In the genomic region with DNA sequence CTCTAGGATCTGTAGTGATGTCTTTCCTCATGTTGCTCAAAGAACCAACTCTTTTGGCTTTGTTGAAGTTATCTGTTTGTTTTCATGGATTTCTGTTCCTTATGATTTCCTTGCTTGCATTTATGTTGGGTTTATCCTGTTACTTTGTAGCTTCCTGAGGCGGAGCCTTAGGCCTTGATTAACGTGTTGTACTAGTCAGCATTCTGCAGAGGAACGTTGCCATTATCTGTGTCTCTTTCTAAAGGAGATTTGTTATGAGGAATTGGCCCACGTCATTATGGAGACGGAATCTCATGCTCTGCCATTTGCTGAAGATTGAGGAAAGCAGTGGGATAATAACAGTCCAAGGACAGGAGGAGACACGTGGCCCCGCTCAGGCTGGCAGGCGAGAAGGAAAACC, we compare ENCODE assay signal across 18 cellular contexts. TPM values are rescaled to one million over a fixed set of nuclear protein-coding genes. Genes with fewer than 3 reads are reported as not detected.
DNase-seq lines count a peak whose midpoint lies in the region; ATAC-seq and TF ChIP-seq lines count a peak whose summit lies in the region.
"Had no signal": no experiment of that assay in that cellular context is flagged by ENCODE, and none has a peak within 500 bp of the region (broad histone marks: within the 10 kb centered on the region; RNA-seq: fewer than 3 reads in every experiment).

No MANE protein-coding gene starts in this region.

- H3K9ac ChIP-seq in IMR-90 (ENCODE audit: low read depth, low read length) = no peak overlapping the region
- H3K9ac ChIP-seq in Karpas-422 (ENCODE audit: low read length) = no peak overlapping the region

- no peak overlapping the region for H3K14ac ChIP-seq in IMR-90 (replicated peaks; ENCODE audit: low read depth, low read length)

- DNase-seq in CD8-positive, alpha-beta T cell = no peak
- DNase-seq in IMR-90 = no peak
- DNase-seq in effector memory CD8-positive, alpha-beta T cell = no peak
- DNase-seq in mesothelial cell of epicardium (ENCODE audit: low spot score in 2 of 2, unreplicated experiment in 2 of 2) = no peak
- no peak for DNase-seq in Karpas-422
- no peak for DNase-seq in T-helper 2 cell
- DNase-seq: DMS79 treated with DMSO at 0.1 percent for 48 hours, MV-4-11, NCI-H1417, NCI-H187 treated with DMSO at 0.1 percent for 48 hours, NCI-H446 treated with DMSO at 0.1 percent for 48 hours, PC-3, SW 1271 had no signal

- H3K4me3 Mint-ChIP-seq in CD8-positive, alpha-beta T cell = no peak overlapping the region
- H3K4me3 Mint-ChIP-seq in effector memory CD8-positive, alpha-beta T cell = no peak overlapping the region
- no peak overlapping the region for H3K4me3 Mint-ChIP-seq in mesothelial cell of epicardium

- TF ChIP-seq RAD21 in IMR-90 (IDR thresholded peaks at IDR 0.05; ENCODE audit: low read length) = no peak

- no peak overlapping the region for H4K8ac ChIP-seq in IMR-90 (ENCODE audit: low read depth in 2 of 2, low read length in 2 of 2)

- H2AK9ac ChIP-seq in IMR-90 (replicated peaks; ENCODE audit: low read depth, low read length, poor library complexity) = no peak overlapping the region

- TF ChIP-seq POLR2A in IMR-90 (IDR thresholded peaks at IDR 0.05; ENCODE audit: low read depth, low read length) = no peak

- H3K9me1 ChIP-seq in IMR-90 (ENCODE audit: insufficient read depth, low read length) = no peaks in the 10 kb centered on the region

- H2AK5ac ChIP-seq in IMR-90 (ENCODE audit: low read depth, low read length) = no peak overlapping the region

- 80% methylated on average over 1 of the region's 8 CpGs; no CpG with 5 or more reads in 1 of the 2 experiments for WGBS in IMR-90 (ENCODE audit: extremely low coverage in 2 of 2, insufficient read length in 1 of 2), 2 experiments

- H3K27me3 Mint-ChIP-seq in CD8-positive, alpha-beta T cell (ENCODE audit: low read depth) = no peaks in the 10 kb centered on the region
- H3K27me3 Mint-ChIP-seq in effector memory CD8-positive, alpha-beta T cell = no peaks in the 10 kb centered on the region
- no peaks in the 10 kb centered on the region for H3K27me3 Mint-ChIP-seq in mesothelial cell of epicardium (ENCODE audit: low read depth)

- H2AFZ ChIP-seq in IMR-90 (replicated peaks; ENCODE audit: low read length, poor library complexity) = no peak overlapping the region
- no peak overlapping the region for H2AFZ ChIP-seq in Karpas-422 (ENCODE audit: low read length)

- ATAC-seq in CD8-positive, alpha-beta T cell = no peak
- ATAC-seq in IMR-90 (ENCODE audit: low read depth) (no peak), HG02870 (IDR thresholded peaks at IDR 0.05; ENCODE audit: unreplicated experiment) (no peak), GM18502 (IDR thresholded peaks at IDR 0.05; ENCODE audit: poor library complexity, unreplicated experiment) (no peak)
- no peak for ATAC-seq in effector memory CD8-positive, alpha-beta T cell (replicated peaks)
- ATAC-seq: HCT116, PC-3 had no signal

- POLR2A ChIA-PET in CD8-positive, alpha-beta T cell (lab: Charles Lee) = interaction anchor here (1.2 kb wide), 1 partner anchor 15 kb away, joined by 3 read pairs; no protein-coding TSS in a partner anchor
- POLR2A ChIA-PET in IMR-90 (lab: Charles Lee; ENCODE audit: unreplicated experiment) = no interaction called here

- H3K27ac ChIP-seq in CD8-positive, alpha-beta T cell (ENCODE audit: low read depth, low read length) = no peak overlapping the region
- H3K27ac ChIP-seq in IMR-90 (ENCODE audit: insufficient read depth, low read length) (no peak overlapping the region), Karpas-422 (ENCODE audit: low read length) (no peak overlapping the region)
- H3K27ac ChIP-seq: SJSA1 had no signal

- no peaks in the 10 kb centered on the region for H3K9me3 ChIP-seq in CD8-positive, alpha-beta T cell (ENCODE audit: low read length)
- H3K9me3 ChIP-seq in IMR-90 (ENCODE audit: control insufficient read depth, insufficient read depth, low read length) = no peaks in the 10 kb centered on the region
- no peaks in the 10 kb centered on the region for H3K9me3 ChIP-seq in Karpas-422 (ENCODE audit: low read length)
- H3K9me3 ChIP-seq: SJSA1 had no signal

- H2BK120ac ChIP-seq in IMR-90 (ENCODE audit: low read depth, low read length) = no peak overlapping the region

- no peak overlapping the region for H2BK20ac ChIP-seq in IMR-90 (ENCODE audit: low read depth, low read length)

- no peak overlapping the region for H2BK5ac ChIP-seq in IMR-90 (ENCODE audit: low read depth, low read length, poor library complexity, severe bottlenecking)

- TF ChIP-seq CTCF in CD8-positive, alpha-beta T cell (IDR thresholded peaks at IDR 0.05) = no peak
- no peak for TF ChIP-seq CTCF in IMR-90 (conservative IDR thresholded peaks at IDR 0.05; ENCODE audit: low read depth, low read length)
- no peak for TF ChIP-seq CTCF in mesothelial cell of epicardium (IDR thresholded peaks at IDR 0.05; ENCODE audit: unreplicated experiment)

- no peak overlapping the region for H3K56ac ChIP-seq in IMR-90 (ENCODE audit: extremely low read depth, insufficient read depth, low read length)

- peaks cover 18% of the 10 kb centered on the region for H3K36me3 ChIP-seq in CD8-positive, alpha-beta T cell (ENCODE audit: insufficient read depth, low read length)
- H3K36me3 ChIP-seq in IMR-90 (ENCODE audit: control insufficient read depth, insufficient read depth, low read length) (peaks cover 43% of the 10 kb centered on the region), Karpas-422 (ENCODE audit: insufficient read depth, low read length) (0 out of 2 replicates have a peak, but pooled peaks cover 4% of the 10 kb centered on the region)

- in situ Hi-C loops in IMR-90 (cut with MboI; ENCODE audit: low sequenced_read_pairs) = no loop called here

- no peak overlapping the region for H4K91ac ChIP-seq in IMR-90 (ENCODE audit: insufficient read depth, low read depth, low read length)

- no peaks in the 10 kb centered on the region for H3K4me1 ChIP-seq in CD8-positive, alpha-beta T cell (ENCODE audit: insufficient read depth, low read length)
- no peaks in the 10 kb centered on the region for H3K4me1 ChIP-seq in IMR-90 (ENCODE audit: control insufficient read depth, insufficient read depth, low read length)
- H3K4me1 ChIP-seq in Karpas-422 (ENCODE audit: low read length) = no peaks in the 10 kb centered on the region

- no peak overlapping the region for H2BK15ac ChIP-seq in IMR-90 (ENCODE audit: low read depth, low read length)

- TSS peak; percentile 20 for BruUV-seq in IMR-90 (replicated peaks; lab: Mats Ljungman, UMichigan)

- intact Hi-C loops in CD8-positive, alpha-beta T cell (cut with DNase I, micrococcal nuclease) = no loop called here
- intact Hi-C loops in IMR-90 (cut with micrococcal nuclease) = no loop called here

- peaks cover 30 to 64% of the 10 kb centered on the region in 2 experiments for H3K79me1 ChIP-seq in IMR-90 (ENCODE audit: low read depth in 1 of 2, low read length in 2 of 2)

- H3K36me3 Mint-ChIP-seq in CD8-positive, alpha-beta T cell = peaks cover 52% of the 10 kb centered on the region
- H3K36me3 Mint-ChIP-seq in effector memory CD8-positive, alpha-beta T cell (ENCODE audit: insufficient read depth) = peaks cover 38% of the 10 kb centered on the region
- peaks cover 20% of the 10 kb centered on the region for H3K36me3 Mint-ChIP-seq in mesothelial cell of epicardium

- dilution Hi-C loops in IMR-90 (cut with HindIII; ENCODE audit: low sequenced_read_pairs, unreplicated experiment) = no loop called here

- no peak overlapping the region for H3K23ac ChIP-seq in IMR-90 (ENCODE audit: low read depth, low read length)

- no peak overlapping the region for H4K5ac ChIP-seq in IMR-90 (ENCODE audit: low read depth, low read length)

- H3K79me2 ChIP-seq in Karpas-422 (ENCODE audit: low read length) = peaks cover 29% of the 10 kb centered on the region

- H3K4me3 ChIP-seq in CD8-positive, alpha-beta T cell (ENCODE audit: low read depth, low read length) = no peak overlapping the region
- H3K4me3 ChIP-seq in IMR-90 (ENCODE audit: insufficient read depth, low read depth, low read length) (no peak overlapping the region), Karpas-422 (ENCODE audit: low read length) (no peak overlapping the region)
- H3K4me3 ChIP-seq: SJSA1 had no signal

- CTCF ChIA-PET in CD8-positive, alpha-beta T cell (lab: Charles Lee) = no interaction called here
- CTCF ChIA-PET in IMR-90 (lab: Yijun Ruan, JAX) = no interaction called here

- H4K20me1 ChIP-seq in IMR-90 (ENCODE audit: insufficient read depth, low read length) (peaks cover 73% of the 10 kb centered on the region), Karpas-422 (ENCODE audit: insufficient read depth, low read depth, low read length) (no peaks in the 10 kb centered on the region)

- no peaks in the 10 kb centered on the region for H3K27me3 ChIP-seq in CD8-positive, alpha-beta T cell (ENCODE audit: insufficient read depth, low read length)
- H3K27me3 ChIP-seq in IMR-90 (ENCODE audit: control insufficient read depth, insufficient read depth, low read length) (no peaks in the 10 kb centered on the region), Karpas-422 (ENCODE audit: low read length) (no peaks in the 10 kb centered on the region)
- H3K27me3 ChIP-seq: SJSA1 had no signal

- peak overlapping the region; percentile 30 for H3K27ac Mint-ChIP-seq in CD8-positive, alpha-beta T cell
- peak overlapping the region; percentile 11 to 38 for H3K27ac Mint-ChIP-seq in effector memory CD8-positive, alpha-beta T cell
- H3K27ac Mint-ChIP-seq in mesothelial cell of epicardium = peak overlapping the region; percentile 27

- H3K4me1 Mint-ChIP-seq in CD8-positive, alpha-beta T cell (ENCODE audit: low read depth) = peaks cover 26% of the 10 kb centered on the region
- H3K4me1 Mint-ChIP-seq in effector memory CD8-positive, alpha-beta T cell (ENCODE audit: low read depth in 2 of 2) = peaks cover 4 to 20% of the 10 kb centered on the region in 2 donors
- peaks cover 6% of the 10 kb centered on the region for H3K4me1 Mint-ChIP-seq in mesothelial cell of epicardium

- no peaks in the 10 kb centered on the region for H3K9me2 ChIP-seq in Karpas-422 (replicated peaks; ENCODE audit: insufficient read depth, low read length)

- H3K18ac ChIP-seq in IMR-90 (ENCODE audit: low read depth, low read length) = no peak overlapping the region

- no peak overlapping the region for H3K4me2 ChIP-seq in IMR-90 (ENCODE audit: low read depth, low read length)
- H3K4me2 ChIP-seq in Karpas-422 (ENCODE audit: low read depth, low read length, poor library complexity, severe bottlenecking) = no peak overlapping the region

- no peak overlapping the region for H3K4ac ChIP-seq in IMR-90 (ENCODE audit: low read depth, low read length)

- no peaks in the 10 kb centered on the region for H3K9me3 Mint-ChIP-seq in CD8-positive, alpha-beta T cell
- H3K9me3 Mint-ChIP-seq in effector memory CD8-positive, alpha-beta T cell = no peaks in the 10 kb centered on the region
- no peaks in the 10 kb centered on the region for H3K9me3 Mint-ChIP-seq in mesothelial cell of epicardium

RNA-seq across cellular contexts. Expression of a gene that starts 29.9 kb away (rescaled TPM):
- total RNA-seq in CD8-positive, alpha-beta T cell = 10 to 100 TPM; 29.6 to 33.7 TPM
- total RNA-seq in IMR-90 (2012; rRNA removed) = 16.7 and 18.3 TPM in 2 replicates
- 54.7 and 58.6 TPM in 2 replicates for polyA plus RNA-seq in IMR-90 (2012; rRNA removed)
- polyA plus RNA-seq in IMR-90 (2012; cell fraction: cytosol; rRNA removed) = 19.8 and 55.6 TPM in 2 replicates
- polyA plus RNA-seq in IMR-90 (2012; cell fraction: nucleus; rRNA removed; ENCODE audit: low replicate concordance) = 178 and 412 TPM in 2 replicates
- total RNA-seq in mesothelial cell of epicardium = 56.8 to 60.0 TPM (median 58.0 TPM) in 3 replicates
- total RNA-seq in Karpas-422 (2014; rRNA removed; shearing (Covaris generic); ENCODE audit: low replicate concordance) = 32.3 and 35.3 TPM in 2 replicates

RNA-seq across cellular contexts. Expression of a gene that starts 31.4 kb away (rescaled TPM):
- total RNA-seq in CD8-positive, alpha-beta T cell = 10 to 100 TPM; 24.3 TPM
- 45.2 and 46.9 TPM in 2 replicates for total RNA-seq in IMR-90 (2012; rRNA removed)
- 35.6 and 36.3 TPM in 2 replicates for polyA plus RNA-seq in IMR-90 (2012; rRNA removed)
- polyA plus RNA-seq in IMR-90 (2012; cell fraction: cytosol; rRNA removed) = 34.5 and 45.2 TPM in 2 replicates
- 30.4 and 42.4 TPM in 2 replicates for polyA plus RNA-seq in IMR-90 (2012; cell fraction: nucleus; rRNA removed; ENCODE audit: low replicate concordance)
- 40.6 to 43.2 TPM (median 41.6 TPM) in 3 replicates for total RNA-seq in mesothelial cell of epicardium
- 22.9 and 28.5 TPM in 2 replicates for total RNA-seq in Karpas-422 (2014; rRNA removed; shearing (Covaris generic); ENCODE audit: low replicate concordance)

RNA-seq across cellular contexts. Expression of a gene that starts 43.4 kb away (rescaled TPM):
- total RNA-seq in CD8-positive, alpha-beta T cell = 10 to 100 TPM; 13.9 to 14.9 TPM
- 6.4 and 6.5 TPM in 2 replicates for total RNA-seq in IMR-90 (2012; rRNA removed)
- 15.6 and 15.9 TPM in 2 replicates for polyA plus RNA-seq in IMR-90 (2012; rRNA removed)
- polyA plus RNA-seq in IMR-90 (2012; cell fraction: cytosol; rRNA removed) = 7.2 and 13.4 TPM in 2 replicates
- 50.2 and 83.0 TPM in 2 replicates for polyA plus RNA-seq in IMR-90 (2012; cell fraction: nucleus; rRNA removed; ENCODE audit: low replicate concordance)
- total RNA-seq in mesothelial cell of epicardium = 60.0 to 62.0 TPM (median 61.0 TPM) in 3 replicates
- 4.2 and 9.0 TPM in 2 replicates for total RNA-seq in Karpas-422 (2014; rRNA removed; shearing (Covaris generic); ENCODE audit: low replicate concordance)

RNA-seq across cellular contexts. Expression of a gene that starts 53.1 kb away (rescaled TPM):
- total RNA-seq in CD8-positive, alpha-beta T cell = 1 to 10 TPM; 7.3 to 8.6 TPM
- total RNA-seq in IMR-90 (2012; rRNA removed) (0.54 and 0.56 TPM in 2 replicates), mesothelial cell of epicardium (10.3 to 11.7 TPM (median 11.4 TPM) in 3 replicates)
- polyA plus RNA-seq in IMR-90 (2012; rRNA removed) = 4.0 and 4.1 TPM in 2 replicates
- polyA plus RNA-seq in IMR-90 (2012; cell fraction: cytosol; rRNA removed) = 3.9 and 4.6 TPM in 2 replicates
- 14.1 and 23.9 TPM in 2 replicates for polyA plus RNA-seq in IMR-90 (2012; cell fraction: nucleus; rRNA removed; ENCODE audit: low replicate concordance)
- total RNA-seq in Karpas-422 (2014; rRNA removed; shearing (Covaris generic); ENCODE audit: low replicate concordance) = 11.7 and 13.0 TPM in 2 replicates
- total RNA-seq: G401 had no signal

RNA-seq across cellular contexts. Expression of a gene that starts 54.6 kb away (rescaled TPM):
- total RNA-seq in CD8-positive, alpha-beta T cell = 10 to 100 TPM; 51.6 to 51.9 TPM
- total RNA-seq in IMR-90 (2012; rRNA removed) = 68.6 and 71.3 TPM in 2 replicates
- 38.5 and 43.5 TPM in 2 replicates for polyA plus RNA-seq in IMR-90 (2012; rRNA removed)
- polyA plus RNA-seq in IMR-90 (2012; cell fraction: cytosol; rRNA removed) = 32.3 and 36.0 TPM in 2 replicates
- 27.2 and 30.1 TPM in 2 replicates for polyA plus RNA-seq in IMR-90 (2012; cell fraction: nucleus; rRNA removed; ENCODE audit: low replicate concordance)
- total RNA-seq in mesothelial cell of epicardium = 65.2 to 68.2 TPM (median 65.9 TPM) in 3 replicates
- total RNA-seq in Karpas-422 (2014; rRNA removed; shearing (Covaris generic); ENCODE audit: low replicate concordance) = 24.2 and 40.7 TPM in 2 replicates
